ENCODE assay signal across 11 cellular contexts in the genomic region with DNA sequence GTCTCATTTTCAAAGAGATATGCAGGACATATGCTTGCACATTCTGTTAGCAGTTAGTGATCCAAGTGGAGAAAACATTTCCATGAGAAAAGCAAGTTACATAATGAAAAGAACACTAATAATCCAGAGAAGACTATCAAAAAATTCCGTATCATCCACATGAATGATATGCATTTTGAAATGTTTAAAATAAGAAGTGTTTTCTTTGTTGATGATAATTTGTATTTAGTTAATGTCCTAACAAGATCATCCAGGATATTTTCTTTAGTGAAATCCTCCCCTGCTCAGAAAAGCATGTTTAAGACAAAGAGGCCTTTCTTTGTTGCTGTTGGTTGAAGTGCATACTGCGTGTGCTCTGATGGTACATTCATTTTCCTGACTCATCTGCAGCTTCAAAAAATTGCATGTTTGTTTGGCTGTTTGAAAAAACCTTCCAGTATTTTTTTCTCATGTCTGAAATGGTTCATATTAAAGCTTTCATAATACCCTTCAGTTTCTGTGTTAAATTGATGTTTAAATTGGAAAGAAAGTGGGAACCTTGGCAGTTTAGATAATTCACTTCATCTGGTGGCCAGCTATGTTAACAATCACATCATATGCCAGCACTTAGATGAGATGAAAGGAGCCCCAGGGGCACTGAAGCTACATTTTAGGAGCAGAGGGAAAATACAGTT.
A peak's percentile ranks its signal among the peaks of the same experiment; 100 is the strongest.
DNase-seq lines count a peak whose midpoint lies in the region; ATAC-seq and TF ChIP-seq lines count a peak whose summit lies in the region.
"Had no signal": no experiment of that assay in that cellular context is flagged by ENCODE, and none has a peak within 500 bp of the region (broad histone marks: within the 10 kb centered on the region; RNA-seq: fewer than 3 reads in every experiment).

No MANE protein-coding gene starts in this region.

- CTCF ChIA-PET in Panc1 (lab: Charles Lee): no interaction called here

- DNase-seq in HCEC 1CT: peak; percentile 65
- DNase-seq in Panc1 (ENCODE audit: low read depth, low spot score): no peak
- peak; percentile 76 for DNase-seq in fibroblast of gingiva (ENCODE audit: low read depth)
- DNase-seq in pons (ENCODE audit: low spot score): peak; percentile 51
- DNase-seq in hepatic stellate cell (ENCODE audit: low spot score): no peak
- DNase-seq in germinal center (ENCODE audit: low spot score): no peak
- no peak for DNase-seq in HAP-1 (ENCODE audit: low spot score in 2 of 2)
- no peak for DNase-seq in LoVo (ENCODE audit: low spot score)
- DNase-seq: activated CD4-positive, alpha-beta memory T cell treated with anti-CD3 and anti-CD28 coated beads for 36 hours; trophoblast cell had no signal

- intact Hi-C loops in Panc1 (cut with micrococcal nuclease; ENCODE audit: unreplicated experiment): no loop called here

- H3K9me3 ChIP-seq in Panc1 (ENCODE audit: control insufficient read depth, insufficient read depth, low read depth, low read length) (no peaks in the 10 kb centered on the region; the same call in none of the 2 replicates), HAP-1 (no peaks in the 10 kb centered on the region)

- POLR2A ChIA-PET in Panc1 (lab: Charles Lee): no interaction called here

- in situ Hi-C loops in Panc1 (cut with HindIII; ENCODE audit: low pct_unique_long_range_greater_than_20kb, low sequenced_read_pairs) (no loop called here), HAP-1 (cut with MboI; ENCODE audit: low sequenced_read_pairs) (no loop called here)

- no peak for TF ChIP-seq CTCF in Panc1 (IDR thresholded peaks at IDR 0.05)

- BruUV-seq in Panc1 (replicated peaks; lab: Mats Ljungman, UMichigan): no TSS peak

- H3K27ac ChIP-seq in Panc1 (ENCODE audit: low read length): peak overlapping the region; percentile 76

- H3K4me1 ChIP-seq in Panc1 (ENCODE audit: control insufficient read depth, insufficient read depth, low read length) (peaks cover 31% of the 10 kb centered on the region), HAP-1 (peaks cover 26% of the 10 kb centered on the region)

- H3K27me3 ChIP-seq in Panc1 (ENCODE audit: control insufficient read depth, insufficient read depth, low read length) (no peaks in the 10 kb centered on the region), HAP-1 (ENCODE audit: low read depth) (no peaks in the 10 kb centered on the region; the same call in 1 of the 2 replicates)

- H3K4me3 ChIP-seq in Panc1 (ENCODE audit: low read depth in 2 of 2, low read length in 2 of 2) (no peak overlapping the region), HAP-1 (no peak overlapping the region)

- H3K36me3 ChIP-seq in Panc1 (ENCODE audit: control insufficient read depth, insufficient read depth, low read length) (no peaks in the 10 kb centered on the region; the same call in 1 of the 2 replicates), HAP-1 (replicated peaks) (no peaks in the 10 kb centered on the region)

- ATAC-seq in Panc1: peak; percentile 50; the same call in 1 of the 2 replicates
- ATAC-seq: left lobe of liver had no signal

Comparison
In these comparisons a context has a peak if more than half of its experiments do, and no peak if none do; other contexts are left out.
1. DNase-seq: peak in HCEC 1CT (single experiment), fibroblast of gingiva (single experiment) and pons (single experiment); none in Panc1 (single experiment), hepatic stellate cell (single experiment), germinal center (single experiment), HAP-1 (0 of 2) and LoVo (single experiment).